1 cellular context compared by ENCODE assay signal in the genomic region with DNA sequence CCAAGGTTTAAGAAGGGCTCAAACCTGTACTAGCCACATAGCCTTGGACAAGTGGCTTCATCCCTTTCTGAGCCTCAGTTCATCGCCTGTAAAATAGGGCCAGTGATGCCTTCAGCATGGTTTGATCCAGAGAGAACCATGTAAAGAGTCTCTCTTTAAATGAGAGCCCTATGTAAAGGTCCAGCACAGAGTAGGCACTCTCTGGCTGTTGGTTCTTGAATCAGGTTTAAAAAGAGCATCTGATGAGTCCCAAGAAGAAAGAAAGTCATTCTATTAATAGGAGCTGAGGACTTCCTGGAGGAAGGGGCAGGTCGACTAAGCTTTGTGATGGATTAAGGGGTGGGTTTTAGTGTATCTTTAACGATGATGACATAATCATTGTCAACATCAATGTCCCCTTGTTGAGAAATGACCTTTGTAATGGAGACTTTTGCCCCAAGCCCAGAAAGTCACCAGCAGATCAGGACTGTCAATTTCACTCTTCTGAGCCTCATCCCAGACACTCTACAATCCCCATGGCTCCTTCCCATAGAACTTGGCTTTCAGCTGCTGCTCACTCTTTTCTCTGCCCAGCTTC.
TF ChIP-seq lines count a peak whose summit lies in the region.

No MANE protein-coding gene starts in this region.

TF ChIP-seq in HepG2, 621 proteins besides CTCF, POLR2A, EP300 and RAD21 (continued from another document and continues in another):
- TF ChIP-seq ZNF737 (CRISPR knock-in tag; IDR thresholded peaks at IDR 0.05; ENCODE audit: borderline replicate concordance) (no peak), ZNF562 (CRISPR knock-in tag; IDR thresholded peaks at IDR 0.05; ENCODE audit: borderline replicate concordance) (no peak), SIX1 (CRISPR knock-in tag; IDR thresholded peaks at IDR 0.05; ENCODE audit: borderline replicate concordance) (no peak), IKZF1 (IDR thresholded peaks at IDR 0.05) (no peak), RARG (CRISPR knock-in tag; IDR thresholded peaks at IDR 0.05; ENCODE audit: low read depth) (no peak), ZNF841 (CRISPR knock-in tag; IDR thresholded peaks at IDR 0.05; ENCODE audit: borderline replicate concordance) (no peak), ZNF20 (CRISPR knock-in tag; IDR thresholded peaks at IDR 0.05) (no peak), HDAC2 (CRISPR knock-in tag; IDR thresholded peaks at IDR 0.05) (peak; percentile 79), ZNF3 (CRISPR knock-in tag; IDR thresholded peaks at IDR 0.05) (no peak), MXD1 (CRISPR knock-in tag; IDR thresholded peaks at IDR 0.05) (no peak), ZSCAN5A (CRISPR knock-in tag; IDR thresholded peaks at IDR 0.05; ENCODE audit: borderline replicate concordance) (peak; percentile 28; the same call in 1 of the 2 replicates), SP2 (CRISPR knock-in tag; IDR thresholded peaks at IDR 0.05) (no peak), TCF7 (IDR thresholded peaks at IDR 0.05; ENCODE audit: low read depth) (peak; percentile 34; the same call in 1 of the 2 replicates), NR2C2 (CRISPR knock-in tag; IDR thresholded peaks at IDR 0.05; ENCODE audit: borderline replicate concordance) (peak; percentile 44; the same call in 1 of the 2 replicates), ZMYM2 (CRISPR knock-in tag; IDR thresholded peaks at IDR 0.05) (peak; percentile 72; the same call in 1 of the 2 replicates), SSRP1 (CRISPR knock-in tag; IDR thresholded peaks at IDR 0.05) (no peak), PTBP1 (IDR thresholded peaks at IDR 0.05; ENCODE audit: low read depth, low read length, poor library complexity, severe bottlenecking) (no peak), ZNF709 (CRISPR knock-in tag; IDR thresholded peaks at IDR 0.05) (no peak), ZFYVE20 (CRISPR knock-in tag; IDR thresholded peaks at IDR 0.05; ENCODE audit: borderline replicate concordance, low read depth) (no peak), GABPB1 (CRISPR knock-in tag; IDR thresholded peaks at IDR 0.05) (no peak; the same call in 1 of the 2 replicates), ZNF660 (CRISPR knock-in tag; IDR thresholded peaks at IDR 0.05; ENCODE audit: borderline replicate concordance, low read depth) (no peak), ESRRA (CRISPR knock-in tag; IDR thresholded peaks at IDR 0.05; ENCODE audit: low read depth) (peak; percentile 85), ZNF589 (CRISPR knock-in tag; conservative IDR thresholded peaks at IDR 0.05) (no peak), YY1 (IDR thresholded peaks at IDR 0.05; ENCODE audit: insufficient read depth, insufficient replicate concordance, low read depth, low read length) (no peak), ZNF615 (CRISPR knock-in tag; IDR thresholded peaks at IDR 0.05; ENCODE audit: borderline replicate concordance) (no peak), TBX3 (IDR thresholded peaks at IDR 0.05; ENCODE audit: borderline replicate concordance) (no peak), PHF21A (CRISPR knock-in tag; IDR thresholded peaks at IDR 0.05) (peak; percentile 59), ZNF18 (CRISPR knock-in tag; IDR thresholded peaks at IDR 0.05; ENCODE audit: insufficient replicate concordance) (no peak), GPN1 (CRISPR knock-in tag; IDR thresholded peaks at IDR 0.05; ENCODE audit: borderline replicate concordance) (no peak), MIXL1 (CRISPR knock-in tag; IDR thresholded peaks at IDR 0.05) (peak; percentile 61; the same call in 1 of the 2 replicates), NCOR1 (IDR thresholded peaks at IDR 0.05; ENCODE audit: borderline replicate concordance, low read length) (peak; percentile 75; the same call in 1 of the 2 replicates), ZNF234 (CRISPR knock-in tag; conservative IDR thresholded peaks at IDR 0.05) (no peak), FOXP1 (IDR thresholded peaks at IDR 0.05) (no peak), FOXP1 (CRISPR knock-in tag; IDR thresholded peaks at IDR 0.05) (peak; percentile 62; the same call in 1 of the 2 replicates), KDM4B (CRISPR knock-in tag; IDR thresholded peaks at IDR 0.05) (no peak), ZNF570 (CRISPR knock-in tag; IDR thresholded peaks at IDR 0.05; ENCODE audit: borderline replicate concordance) (no peak), ZFP36L2 (CRISPR knock-in tag; IDR thresholded peaks at IDR 0.05) (no peak), ERF (CRISPR knock-in tag; IDR thresholded peaks at IDR 0.05) (peak; percentile 23; the same call in 1 of the 2 replicates), ZNF281 (CRISPR knock-in tag; IDR thresholded peaks at IDR 0.05; ENCODE audit: borderline replicate concordance) (no peak), ZNF781 (CRISPR knock-in tag; IDR thresholded peaks at IDR 0.05; ENCODE audit: borderline replicate concordance, not compliant biosample characterization) (no peak), ZNF431 (CRISPR knock-in tag; IDR thresholded peaks at IDR 0.05; ENCODE audit: borderline replicate concordance, low read depth) (no peak), ZNF605 (CRISPR knock-in tag; IDR thresholded peaks at IDR 0.05) (no peak), RBM39 (IDR thresholded peaks at IDR 0.05; ENCODE audit: low read depth, low read length, poor library complexity, severe bottlenecking) (no peak), ZNF484 (CRISPR knock-in tag; IDR thresholded peaks at IDR 0.05; ENCODE audit: borderline replicate concordance, low read depth) (no peak), SATB2 (CRISPR knock-in tag; IDR thresholded peaks at IDR 0.05) (no peak), ZNF746 (CRISPR knock-in tag; IDR thresholded peaks at IDR 0.05) (no peak), ZNF777 (CRISPR knock-in tag; IDR thresholded peaks at IDR 0.05) (no peak), TFAP4 (IDR thresholded peaks at IDR 0.05; ENCODE audit: borderline replicate concordance, low read depth) (no peak), KLF6 (CRISPR knock-in tag; IDR thresholded peaks at IDR 0.05) (no peak), DMAP1 (CRISPR knock-in tag; IDR thresholded peaks at IDR 0.05) (no peak)
- TF ChIP-seq, protein P1, sequence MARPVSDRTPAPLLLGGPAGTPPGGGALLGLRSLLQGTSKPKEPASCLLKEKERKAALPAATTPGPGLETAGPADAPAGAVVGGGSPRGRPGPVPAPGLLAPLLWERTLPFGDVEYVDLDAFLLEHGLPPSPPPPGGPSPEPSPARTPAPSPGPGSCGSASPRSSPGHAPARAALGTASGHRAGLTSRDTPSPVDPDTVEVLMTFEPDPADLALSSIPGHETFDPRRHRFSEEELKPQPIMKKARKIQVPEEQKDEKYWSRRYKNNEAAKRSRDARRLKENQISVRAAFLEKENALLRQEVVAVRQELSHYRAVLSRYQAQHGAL (CRISPR knock-in tag; IDR thresholded peaks at IDR 0.05; ENCODE audit: not compliant biosample characterization), result no peak
- TF ChIP-seq, protein P2, sequence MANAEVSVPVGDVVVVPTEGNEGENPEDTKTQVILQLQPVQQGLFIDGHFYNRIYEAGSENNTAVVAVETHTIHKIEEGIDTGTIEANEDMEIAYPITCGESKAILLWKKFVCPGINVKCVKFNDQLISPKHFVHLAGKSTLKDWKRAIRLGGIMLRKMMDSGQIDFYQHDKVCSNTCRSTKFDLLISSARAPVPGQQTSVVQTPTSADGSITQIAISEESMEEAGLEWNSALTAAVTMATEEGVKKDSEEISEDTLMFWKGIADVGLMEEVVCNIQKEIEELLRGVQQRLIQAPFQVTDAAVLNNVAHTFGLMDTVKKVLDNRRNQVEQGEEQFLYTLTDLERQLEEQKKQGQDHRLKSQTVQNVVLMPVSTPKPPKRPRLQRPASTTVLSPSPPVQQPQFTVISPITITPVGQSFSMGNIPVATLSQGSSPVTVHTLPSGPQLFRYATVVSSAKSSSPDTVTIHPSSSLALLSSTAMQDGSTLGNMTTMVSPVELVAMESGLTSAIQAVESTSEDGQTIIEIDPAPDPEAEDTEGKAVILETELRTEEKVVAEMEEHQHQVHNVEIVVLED (CRISPR knock-in tag; IDR thresholded peaks at IDR 0.05; ENCODE audit: borderline replicate concordance), result no peak
- TF ChIP-seq, protein P3, sequence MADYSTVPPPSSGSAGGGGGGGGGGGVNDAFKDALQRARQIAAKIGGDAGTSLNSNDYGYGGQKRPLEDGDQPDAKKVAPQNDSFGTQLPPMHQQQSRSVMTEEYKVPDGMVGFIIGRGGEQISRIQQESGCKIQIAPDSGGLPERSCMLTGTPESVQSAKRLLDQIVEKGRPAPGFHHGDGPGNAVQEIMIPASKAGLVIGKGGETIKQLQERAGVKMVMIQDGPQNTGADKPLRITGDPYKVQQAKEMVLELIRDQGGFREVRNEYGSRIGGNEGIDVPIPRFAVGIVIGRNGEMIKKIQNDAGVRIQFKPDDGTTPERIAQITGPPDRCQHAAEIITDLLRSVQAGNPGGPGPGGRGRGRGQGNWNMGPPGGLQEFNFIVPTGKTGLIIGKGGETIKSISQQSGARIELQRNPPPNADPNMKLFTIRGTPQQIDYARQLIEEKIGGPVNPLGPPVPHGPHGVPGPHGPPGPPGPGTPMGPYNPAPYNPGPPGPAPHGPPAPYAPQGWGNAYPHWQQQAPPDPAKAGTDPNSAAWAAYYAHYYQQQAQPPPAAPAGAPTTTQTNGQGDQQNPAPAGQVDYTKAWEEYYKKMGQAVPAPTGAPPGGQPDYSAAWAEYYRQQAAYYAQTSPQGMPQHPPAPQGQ (CRISPR knock-in tag; IDR thresholded peaks at IDR 0.05; ENCODE audit: borderline replicate concordance), result no peak
- TF ChIP-seq, protein P4, sequence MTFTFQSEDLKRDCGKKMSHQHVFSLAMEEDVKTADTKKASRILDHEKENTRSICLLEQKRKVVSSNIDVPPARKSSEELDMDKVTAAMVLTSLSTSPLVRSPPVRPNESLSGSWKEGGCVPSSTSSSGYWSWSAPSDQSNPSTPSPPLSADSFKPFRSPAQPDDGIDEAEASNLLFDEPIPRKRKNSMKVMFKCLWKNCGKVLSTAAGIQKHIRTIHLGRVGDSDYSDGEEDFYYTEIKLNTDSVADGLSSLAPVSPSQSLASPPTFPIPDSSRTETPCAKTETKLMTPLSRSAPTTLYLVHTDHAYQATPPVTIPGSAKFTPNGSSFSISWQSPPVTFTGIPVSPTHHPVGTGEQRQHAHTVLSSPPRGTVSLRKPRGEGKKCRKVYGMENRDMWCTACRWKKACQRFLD (CRISPR knock-in tag; IDR thresholded peaks at IDR 0.05; ENCODE audit: borderline replicate concordance), result no peak
- TF ChIP-seq, protein P5, sequence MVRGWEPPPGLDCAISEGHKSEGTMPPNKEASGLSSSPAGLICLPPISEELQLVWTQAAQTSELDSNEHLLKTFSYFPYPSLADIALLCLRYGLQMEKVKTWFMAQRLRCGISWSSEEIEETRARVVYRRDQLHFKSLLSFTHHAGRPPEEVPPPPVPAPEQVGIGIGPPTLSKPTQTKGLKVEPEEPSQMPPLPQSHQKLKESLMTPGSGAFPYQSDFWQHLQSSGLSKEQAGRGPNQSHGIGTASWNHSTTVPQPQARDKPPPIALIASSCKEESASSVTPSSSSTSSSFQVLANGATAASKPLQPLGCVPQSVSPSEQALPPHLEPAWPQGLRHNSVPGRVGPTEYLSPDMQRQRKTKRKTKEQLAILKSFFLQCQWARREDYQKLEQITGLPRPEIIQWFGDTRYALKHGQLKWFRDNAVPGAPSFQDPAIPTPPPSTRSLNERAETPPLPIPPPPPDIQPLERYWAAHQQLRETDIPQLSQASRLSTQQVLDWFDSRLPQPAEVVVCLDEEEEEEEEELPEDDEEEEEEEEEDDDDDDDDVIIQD (CRISPR knock-in tag; IDR thresholded peaks at IDR 0.05; ENCODE audit: low read depth), result peak; percentile 60
